1 cellular context compared by ENCODE assay signal in genomic region chr16:27304881-27305280, GRCh38.
TF ChIP-seq lines count a peak whose summit lies in the region.

No MANE protein-coding gene starts in this region.

TF ChIP-seq in HepG2, 621 proteins besides CTCF, POLR2A, EP300 and RAD21:
- TF ChIP-seq, protein P1, sequence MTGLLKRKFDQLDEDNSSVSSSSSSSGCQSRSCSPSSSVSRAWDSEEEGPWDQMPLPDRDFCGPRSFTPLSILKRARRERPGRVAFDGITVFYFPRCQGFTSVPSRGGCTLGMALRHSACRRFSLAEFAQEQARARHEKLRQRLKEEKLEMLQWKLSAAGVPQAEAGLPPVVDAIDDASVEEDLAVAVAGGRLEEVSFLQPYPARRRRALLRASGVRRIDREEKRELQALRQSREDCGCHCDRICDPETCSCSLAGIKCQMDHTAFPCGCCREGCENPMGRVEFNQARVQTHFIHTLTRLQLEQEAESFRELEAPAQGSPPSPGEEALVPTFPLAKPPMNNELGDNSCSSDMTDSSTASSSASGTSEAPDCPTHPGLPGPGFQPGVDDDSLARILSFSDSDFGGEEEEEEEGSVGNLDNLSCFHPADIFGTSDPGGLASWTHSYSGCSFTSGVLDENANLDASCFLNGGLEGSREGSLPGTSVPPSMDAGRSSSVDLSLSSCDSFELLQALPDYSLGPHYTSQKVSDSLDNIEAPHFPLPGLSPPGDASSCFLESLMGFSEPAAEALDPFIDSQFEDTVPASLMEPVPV (CRISPR knock-in tag; IDR thresholded peaks at IDR 0.05), result no peak
- TF ChIP-seq HNF4A (CRISPR knock-in tag; IDR thresholded peaks at IDR 0.05), result no peak
- TF ChIP-seq ZNF350 (CRISPR knock-in tag; IDR thresholded peaks at IDR 0.05; ENCODE audit: borderline replicate concordance, low read depth), result no peak
- no peak for TF ChIP-seq TAF15 (IDR thresholded peaks at IDR 0.05; ENCODE audit: low read depth, low read length, poor library complexity, severe bottlenecking)
- no peak for TF ChIP-seq RBFOX2 (IDR thresholded peaks at IDR 0.05; ENCODE audit: low read depth, low read length)
- no peak for TF ChIP-seq ZNF230 (CRISPR knock-in tag; IDR thresholded peaks at IDR 0.05)
- no peak for TF ChIP-seq ZNF446 (CRISPR knock-in tag; IDR thresholded peaks at IDR 0.05)
- TF ChIP-seq, protein P2, sequence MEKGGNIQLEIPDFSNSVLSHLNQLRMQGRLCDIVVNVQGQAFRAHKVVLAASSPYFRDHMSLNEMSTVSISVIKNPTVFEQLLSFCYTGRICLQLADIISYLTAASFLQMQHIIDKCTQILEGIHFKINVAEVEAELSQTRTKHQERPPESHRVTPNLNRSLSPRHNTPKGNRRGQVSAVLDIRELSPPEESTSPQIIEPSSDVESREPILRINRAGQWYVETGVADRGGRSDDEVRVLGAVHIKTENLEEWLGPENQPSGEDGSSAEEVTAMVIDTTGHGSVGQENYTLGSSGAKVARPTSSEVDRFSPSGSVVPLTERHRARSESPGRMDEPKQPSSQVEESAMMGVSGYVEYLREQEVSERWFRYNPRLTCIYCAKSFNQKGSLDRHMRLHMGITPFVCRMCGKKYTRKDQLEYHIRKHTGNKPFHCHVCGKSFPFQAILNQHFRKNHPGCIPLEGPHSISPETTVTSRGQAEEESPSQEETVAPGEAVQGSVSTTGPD (CRISPR knock-in tag; IDR thresholded peaks at IDR 0.05), result no peak
- no peak for TF ChIP-seq ZNF773 (CRISPR knock-in tag; IDR thresholded peaks at IDR 0.05; ENCODE audit: borderline replicate concordance)
- no peak for TF ChIP-seq FOXA1 (IDR thresholded peaks at IDR 0.05)
- TF ChIP-seq FOXA1 (CRISPR knock-in tag; IDR thresholded peaks at IDR 0.05), result no peak
- TF ChIP-seq NR2F1 (CRISPR knock-in tag; IDR thresholded peaks at IDR 0.05), result no peak
- TF ChIP-seq ZNF430 (CRISPR knock-in tag; IDR thresholded peaks at IDR 0.05), result no peak
- TF ChIP-seq BCL6 (CRISPR knock-in tag; IDR thresholded peaks at IDR 0.05), result no peak
- no peak for TF ChIP-seq SALL2 (CRISPR knock-in tag; IDR thresholded peaks at IDR 0.05)
